16 cellular contexts compared by ENCODE assay signal in genomic region chr19:32104465-32105235, GRCh38.
A peak's percentile ranks its signal among the peaks of the same experiment; 100 is the strongest.
DNase-seq lines count a peak whose midpoint lies in the region; ATAC-seq and TF ChIP-seq lines count a peak whose summit lies in the region.
"Had no signal": no experiment of that assay in that cellular context is flagged by ENCODE, and none has a peak within 500 bp of the region (broad histone marks: within the 10 kb centered on the region; RNA-seq: fewer than 3 reads in every experiment).

No MANE protein-coding gene starts in this region.

- H3K27me3 ChIP-seq in uterus: no peaks in the 10 kb centered on the region

- H3K9me3 ChIP-seq in SK-N-MC (ENCODE audit: low read depth, low read length) (no peaks in the 10 kb centered on the region), uterus (no peaks in the 10 kb centered on the region)
- H3K9me3 ChIP-seq: heart right ventricle had no signal

- H3K4me3 Mint-ChIP-seq in T-helper 2 cell treated with Interferon-gamma antibody and Interleukin-4, amounts not matched to agents 5 μg/mL and 100 μg/mL, for 36 hours: no peak overlapping the region
- H3K4me3 Mint-ChIP-seq: activated T-cell treated with anti-CD3 and anti-CD28 coated beads, Interleukin-2, amount 50 U/mL, for 24 hours; effector memory CD8-positive, alpha-beta T cell had no signal

- no peaks in the 10 kb centered on the region for H3K4me1 ChIP-seq in uterus
- H3K4me1 ChIP-seq: heart right ventricle, tibial artery had no signal

- H3K36me3 Mint-ChIP-seq in T-helper 2 cell treated with Interferon-gamma antibody and Interleukin-4, amounts not matched to agents 5 μg/mL and 100 μg/mL, for 36 hours (ENCODE audit: low read depth): no peaks in the 10 kb centered on the region

- TF ChIP-seq CTCF in uterus (IDR thresholded peaks at IDR 0.05): peak in 2 of 4 experiments; percentile 33 to 45

- H3K9me3 Mint-ChIP-seq in T-helper 2 cell treated with Interferon-gamma antibody and Interleukin-4, amounts not matched to agents 5 μg/mL and 100 μg/mL, for 36 hours: peaks cover 6% of the 10 kb centered on the region
- H3K9me3 Mint-ChIP-seq: effector memory CD8-positive, alpha-beta T cell had no signal

- intact Hi-C loops in left ventricle myocardium superior (cut with micrococcal nuclease) (no loop called here), Right ventricle myocardium superior (cut with DNase I) (no loop called here), uterus (cut with DNase I; ENCODE audit: low total_unique reads) (no loop called here)

- H3K27ac Mint-ChIP-seq in T-helper 2 cell treated with Interferon-gamma antibody and Interleukin-4, amounts not matched to agents 5 μg/mL and 100 μg/mL, for 36 hours: no peak overlapping the region
- H3K27ac Mint-ChIP-seq: activated T-cell treated with anti-CD3 and anti-CD28 coated beads, Interleukin-2, amount 50 U/mL, for 24 hours; effector memory CD8-positive, alpha-beta T cell had no signal

- peak in 1 of 2 donors; percentile 16 for TF ChIP-seq POLR2A in uterus (IDR thresholded peaks at IDR 0.05)

- DNase-seq in left ventricle myocardium superior (no peak), Right ventricle myocardium superior (no peak), SK-N-MC (ENCODE audit: low read depth, low spot score) (peak; percentile 40), kidney tubule cell (ENCODE audit: low spot score) (peak; percentile 53), uterus (peak; percentile 39 to 69)
- no peak for DNase-seq in T-helper 2 cell treated with Interferon-gamma antibody and Interleukin-4, amounts not matched to agents 5 μg/mL and 100 μg/mL, for 36 hours (ENCODE audit: low spot score)
- DNase-seq in activated CD4-positive, alpha-beta T cell treated with anti-CD3 and anti-CD28 coated beads, Interleukin-2, amount 50 U/mL, for 1 hour: no peak
- DNase-seq: activated T-cell treated with anti-CD3 and anti-CD28 coated beads, Interleukin-2, amount 50 U/mL, for 24 hours; anterior cingulate cortex; effector memory CD8-positive, alpha-beta T cell; heart right ventricle; NCI-H1694; right cardiac atrium; RPMI8226; tibial artery had no signal

- H3K27ac ChIP-seq in SK-N-MC (peak overlapping the region; percentile 93), uterus (peak overlapping the region in 1 of 2 donors; percentile 36)
- H3K27ac ChIP-seq: heart right ventricle, tibial artery had no signal

- no peak overlapping the region for H3K9ac ChIP-seq in SK-N-MC (ENCODE audit: insufficient read length)

- peaks cover 2% of the 10 kb centered on the region for H3K27me3 Mint-ChIP-seq in T-helper 2 cell treated with Interferon-gamma antibody and Interleukin-4, amounts not matched to agents 5 μg/mL and 100 μg/mL, for 36 hours (ENCODE audit: low read depth)

- H3K4me3 ChIP-seq in SK-N-MC: peak overlapping the region; percentile 60
- H3K4me3 ChIP-seq in uterus: no peak overlapping the region
- H3K4me3 ChIP-seq: heart right ventricle, tibial artery had no signal

- H3K36me3 ChIP-seq in SK-N-MC (ENCODE audit: insufficient read depth, low read length) (no peaks in the 10 kb centered on the region), uterus (no peaks in the 10 kb centered on the region)
- H3K36me3 ChIP-seq: heart right ventricle, tibial artery had no signal

- ATAC-seq in left ventricle myocardium superior (peak; percentile 31), Right ventricle myocardium superior (ENCODE audit: poor library complexity) (no peak), GM18870 (IDR thresholded peaks at IDR 0.05; ENCODE audit: unreplicated experiment) (no peak)
- ATAC-seq: effector memory CD8-positive, alpha-beta T cell; right cardiac atrium had no signal

- peaks cover 3% of the 10 kb centered on the region for H3K4me1 Mint-ChIP-seq in T-helper 2 cell treated with Interferon-gamma antibody and Interleukin-4, amounts not matched to agents 5 μg/mL and 100 μg/mL, for 36 hours (ENCODE audit: low read depth)

Comparison
In these comparisons a context has a peak if more than half of its experiments do, and no peak if none do; other contexts are left out.
1. DNase-seq: peak in SK-N-MC (single experiment), kidney tubule cell (single experiment) and uterus (2 of 2); none in left ventricle myocardium superior (single experiment), Right ventricle myocardium superior (single experiment), T-helper 2 cell treated with Interferon-gamma antibody and Interleukin-4, amounts not matched to agents 5 μg/mL and 100 μg/mL, for 36 hours (single experiment) and activated CD4-positive, alpha-beta T cell treated with anti-CD3 and anti-CD28 coated beads, Interleukin-2, amount 50 U/mL, for 1 hour (single experiment).